In genomic region chr9:116712781-116713180, GRCh38 we compare ENCODE assay signal across 26 cellular contexts.
"Had no signal": no experiment of that assay in that cellular context is flagged by ENCODE, and none has a peak within 500 bp of the region (broad histone marks: within the 10 kb centered on the region; RNA-seq: fewer than 3 reads in every experiment).

No MANE protein-coding gene starts in this region.

- H3K27me3 ChIP-seq: MG63 had no signal

- H3K9me3 ChIP-seq: MG63 had no signal

- DNase-seq: Karpas-422, Kasumi-1, KG1, MG63, MM.1S, MV-4-11, NCI-H1048, NCI-H1436, NCI-H1436 treated with DMSO at 0.1 percent for 48 hours, NCI-H1694, NCI-H1694 treated with DMSO at 0.1 percent for 48 hours, NCI-H187, NCI-H187 treated with DMSO at 0.1 percent for 48 hours, NCI-H1930, NCI-H2029, NCI-H2029 treated with DMSO at 0.1 percent for 48 hours, NCI-H2081 treated with DMSO at 0.1 percent for 48 hours, NCI-H2107, NCI-H2171, NCI-H2171 treated with DMSO at 0.1 percent for 48 hours, NCI-H2227 treated with DMSO at 0.1 percent for 48 hours, NCI-H226, NCI-H345, NCI-H446, NCI-H446 treated with DMSO at 0.1 percent for 48 hours had no signal

- H3K27ac ChIP-seq: KMS-11 had no signal

- H3K4me3 ChIP-seq: MG63 had no signal

- H3K36me3 ChIP-seq: MG63 had no signal

- H3K4me2 ChIP-seq: KMS-11 had no signal
